Comparison of ENCODE assay signal across 8 cellular contexts in the genomic region with DNA sequence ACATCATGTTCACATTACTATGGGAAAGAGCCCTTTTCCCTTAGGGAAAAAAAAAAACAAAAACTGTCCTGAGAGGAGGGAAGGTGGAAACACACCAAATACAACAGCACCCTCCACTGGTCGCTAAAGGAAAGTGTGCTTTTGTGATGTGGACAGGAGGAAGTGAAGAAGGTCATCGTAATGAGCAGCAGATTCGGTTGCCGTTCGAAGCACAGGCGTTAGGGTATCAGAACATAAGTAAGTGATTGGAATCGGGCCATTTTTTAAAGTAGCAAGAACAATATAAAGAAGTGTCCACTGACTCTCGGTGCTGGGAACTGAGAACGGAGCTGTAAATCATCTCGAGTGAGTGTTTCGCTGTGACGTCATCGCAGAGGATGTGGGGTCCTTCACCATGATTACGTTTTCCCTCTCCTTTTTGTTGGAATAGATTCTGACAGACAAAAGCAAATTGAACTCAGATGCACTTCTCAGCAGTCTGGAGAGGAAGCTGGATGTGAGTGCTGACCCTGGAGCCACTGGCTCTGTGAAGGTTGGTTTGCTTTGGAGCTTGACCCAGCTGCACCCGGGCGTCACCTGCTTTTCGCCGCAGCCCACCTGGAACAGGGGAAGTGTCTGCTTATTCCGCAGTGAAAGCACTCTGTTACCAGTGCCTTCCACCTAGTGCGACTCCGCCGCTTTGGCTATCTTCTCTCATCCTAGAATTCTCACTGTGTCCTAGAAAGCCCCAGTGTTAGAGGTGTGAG.
DNase-seq lines count a peak whose midpoint lies in the region; ATAC-seq, FAIRE-seq and TF ChIP-seq lines count a peak whose summit lies in the region.

No MANE protein-coding gene starts in this region.

- no peak overlapping the region for H3K27ac ChIP-seq in colonic mucosa
- no peak overlapping the region for H3K27ac ChIP-seq in HepG2 (ENCODE audit: extremely low read length, insufficient read depth, low read length)
- peak overlapping the region; percentile 27 to 35 for H3K27ac ChIP-seq in thoracic aorta

- TF ChIP-seq EP300 in HepG2 (IDR thresholded peaks at IDR 0.05; ENCODE audit: low read depth in 2 of 2, low read length in 2 of 2) (no peak), HepG2 (CRISPR knock-in tag; IDR thresholded peaks at IDR 0.05; ENCODE audit: borderline replicate concordance) (no peak)

- intact Hi-C loops in colonic mucosa (cut with DNase I) (loop anchor here (5.0 to 10.0 kb wide), 2 partner anchors 94 to 852 kb away; no protein-coding TSS in a partner anchor), HepG2 (cut with micrococcal nuclease; ENCODE audit: unreplicated experiment) (loop anchor here (2.0 to 10.0 kb wide), 5 partner anchors 73 to 844 kb away; no protein-coding TSS in a partner anchor), posterior vena cava (cut with DNase I) (no loop called here)

- no peaks in the 10 kb centered on the region for H3K27me3 ChIP-seq in colonic mucosa
- no peaks in the 10 kb centered on the region for H3K27me3 ChIP-seq in HepG2 (ENCODE audit: control insufficient read depth in 1 of 2, insufficient read depth in 2 of 2, low read length in 2 of 2)
- no peaks in the 10 kb centered on the region for H3K27me3 ChIP-seq in thoracic aorta (replicated peaks; ENCODE audit: insufficient read depth)

- no peak for TF ChIP-seq POLR2A in HepG2 (IDR thresholded peaks at IDR 0.05; ENCODE audit: insufficient read depth in 1 of 2, low read depth in 2 of 2, low read length in 2 of 2)

- H3K9me3 Mint-ChIP-seq in activated CD4-positive, alpha-beta T cell treated with anti-CD3 and anti-CD28 coated beads, Interleukin-2, amount 10 ng/mL, durations not matched to agents 7 days and 5 days: no peaks in the 10 kb centered on the region

- no peak overlapping the region for H3K27ac Mint-ChIP-seq in activated CD4-positive, alpha-beta T cell treated with anti-CD3 and anti-CD28 coated beads, Interleukin-2, amount 10 ng/mL, durations not matched to agents 7 days and 5 days

- H3K36me3 Mint-ChIP-seq in activated CD4-positive, alpha-beta T cell treated with anti-CD3 and anti-CD28 coated beads, Interleukin-2, amount 10 ng/mL, durations not matched to agents 7 days and 5 days (ENCODE audit: low read depth): no peaks in the 10 kb centered on the region

- peaks cover 6% of the 10 kb centered on the region for H3K4me1 Mint-ChIP-seq in activated CD4-positive, alpha-beta T cell treated with anti-CD3 and anti-CD28 coated beads, Interleukin-2, amount 10 ng/mL, durations not matched to agents 7 days and 5 days

- TF ChIP-seq CTCF in colonic mucosa (IDR thresholded peaks at IDR 0.05) (peak; percentile 49), HepG2 (CRISPR knock-in tag; IDR thresholded peaks at IDR 0.05) (peak; percentile 87), thoracic aorta (IDR thresholded peaks at IDR 0.05) (peak; percentile 78)

- TF ChIP-seq RAD21 in HepG2 (CRISPR knock-in tag; IDR thresholded peaks at IDR 0.05): 0 out of 2 replicates have a peak, but pooled peaks have one; percentile 25

- no peaks in the 10 kb centered on the region for H4K20me1 ChIP-seq in HepG2 (ENCODE audit: insufficient read depth, low read length)

- DNase-seq in activated CD4-positive, alpha-beta T cell treated with anti-CD3 and anti-CD28 coated beads, Interleukin-2, amount 10 ng/mL, durations not matched to agents 7 days and 5 days: peak; percentile 16
- no peak for DNase-seq in activated CD4-positive, alpha-beta T cell treated with anti-CD3 and anti-CD28 coated beads, Interleukin-2, amount 50 U/mL, for 1 hour
- DNase-seq in LHCN-M2 (ENCODE audit: low read depth): peak; percentile 72
- DNase-seq in RPMI8226: peak; percentile 85
- peak; percentile 61 for DNase-seq in colonic mucosa
- DNase-seq in HepG2 (ENCODE audit: low spot score): peak; percentile 72
- DNase-seq in thoracic aorta (ENCODE audit: low spot score): no peak
- DNase-seq in posterior vena cava (ENCODE audit: low spot score): no peak

- WGBS in HepG2 (ENCODE audit: low lambda C conversion rate): 61% methylated on average over 22 of the region's 22 CpGs

- H2AFZ ChIP-seq in HepG2 (ENCODE audit: low read length): no peak overlapping the region

- ATAC-seq in HepG2 (peak; percentile 76), thoracic aorta (ENCODE audit: insufficient number of reproducible peaks, low FRiP score, low read depth) (peak; percentile 67)

- in situ Hi-C loops in HepG2 (cut with HindIII; ENCODE audit: extremely low pct_ligation_motif_present, low pct_unique_long_range_greater_than_20kb): loop anchor here (5.0 kb wide), 1 partner anchor 847 kb away; no protein-coding TSS in a partner anchor

- no peak overlapping the region for H3K4me2 ChIP-seq in HepG2 (ENCODE audit: low read depth, low read length)

- H3K4me1 ChIP-seq in colonic mucosa (peaks cover 10% of the 10 kb centered on the region), HepG2 (ENCODE audit: insufficient read depth, low read length) (peaks cover 19% of the 10 kb centered on the region), thoracic aorta (ENCODE audit: control insufficient read depth in 1 of 2, low read depth in 2 of 2) (peaks cover 0 to 27% of the 10 kb centered on the region in 2 donors)

- peak; percentile 92 for FAIRE-seq in HepG2 (lab: Jason Lieb, UNC)

- POLR2A ChIA-PET in activated CD4-positive, alpha-beta T cell treated with anti-CD3 and anti-CD28 coated beads, Interleukin-2, amount 10 ng/mL, durations not matched to agents 7 days and 5 days (lab: Charles Lee): interaction anchor here (0.7 kb wide), 1 partner anchor 64 kb away, joined by 10 read pairs; no protein-coding TSS in a partner anchor
- POLR2A ChIA-PET in HepG2 (lab: Yijun Ruan, JAX): no interaction called here

- H3K4me3 ChIP-seq in colonic mucosa (no peak overlapping the region), HepG2 (replicated peaks in 1 of 3; ENCODE audit: insufficient read depth in 1 of 3, low read depth in 2 of 3, low read length in 3 of 3) (no peak overlapping the region), thoracic aorta (peak overlapping the region; percentile 71)

- H3K9ac ChIP-seq in colonic mucosa (ENCODE audit: low read depth in 2 of 2, low read length in 2 of 2) (no peak overlapping the region), HepG2 (ENCODE audit: insufficient read depth, low read depth, low read length) (no peak overlapping the region)

- H3K9me3 ChIP-seq in colonic mucosa: no peaks in the 10 kb centered on the region
- H3K9me3 ChIP-seq in HepG2 (ENCODE audit: low read length): no peaks in the 10 kb centered on the region
- no peaks in the 10 kb centered on the region for H3K9me3 ChIP-seq in thoracic aorta

- H3K36me3 ChIP-seq in colonic mucosa: no peaks in the 10 kb centered on the region
- no peaks in the 10 kb centered on the region for H3K36me3 ChIP-seq in HepG2 (replicated peaks in 1 of 2; ENCODE audit: control insufficient read depth in 1 of 2, insufficient read depth in 2 of 2, low read length in 2 of 2)
- no peaks in the 10 kb centered on the region for H3K36me3 ChIP-seq in thoracic aorta

- H3K27me3 Mint-ChIP-seq in activated CD4-positive, alpha-beta T cell treated with anti-CD3 and anti-CD28 coated beads, Interleukin-2, amount 10 ng/mL, durations not matched to agents 7 days and 5 days: peaks cover 11% of the 10 kb centered on the region

- no TSS peak for BruUV-seq in HepG2 (replicated peaks; lab: Mats Ljungman, UMichigan)

- CTCF ChIA-PET in activated CD4-positive, alpha-beta T cell treated with anti-CD3 and anti-CD28 coated beads, Interleukin-2, amount 10 ng/mL, durations not matched to agents 7 days and 5 days (lab: Charles Lee): interaction anchor here (0.6 to 1.2 kb wide), 5 partner anchors 12 to 896 kb away, joined by 3 to 4 read pairs (median 3); no protein-coding TSS in a partner anchor
- CTCF ChIA-PET in HepG2 (lab: Yijun Ruan, JAX; ENCODE audit: low intra/inter-chr PET ratio, low total read pairs): interaction anchor here (1.1 to 1.7 kb wide), 3 partner anchors 95 to 853 kb away, joined by 3 to 9 read pairs (median 5); no protein-coding TSS in a partner anchor

- H3K79me2 ChIP-seq in HepG2 (ENCODE audit: insufficient read depth, low read length): no peaks in the 10 kb centered on the region

- no peak overlapping the region for H3K4me3 Mint-ChIP-seq in activated CD4-positive, alpha-beta T cell treated with anti-CD3 and anti-CD28 coated beads, Interleukin-2, amount 10 ng/mL, durations not matched to agents 7 days and 5 days

TF ChIP-seq in HepG2, 621 proteins besides CTCF, POLR2A, EP300 and RAD21 (continues in another document):
- TF ChIP-seq, protein P1, sequence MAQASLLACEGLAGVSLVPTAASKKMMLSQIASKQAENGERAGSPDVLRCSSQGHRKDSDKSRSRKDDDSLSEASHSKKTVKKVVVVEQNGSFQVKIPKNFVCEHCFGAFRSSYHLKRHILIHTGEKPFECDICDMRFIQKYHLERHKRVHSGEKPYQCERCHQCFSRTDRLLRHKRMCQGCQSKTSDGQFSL (CRISPR knock-in tag; IDR thresholded peaks at IDR 0.05): no peak
- TF ChIP-seq PHF5A (CRISPR knock-in tag; IDR thresholded peaks at IDR 0.05; ENCODE audit: low read depth, unreplicated experiment) (no peak), ZFP36L1 (CRISPR knock-in tag; IDR thresholded peaks at IDR 0.05) (no peak), ZFAT (CRISPR knock-in tag; conservative IDR thresholded peaks at IDR 0.05) (peak; percentile 59; the same call in 1 of the 2 replicates), SNAI1 (CRISPR knock-in tag; IDR thresholded peaks at IDR 0.05; ENCODE audit: borderline replicate concordance) (no peak), ZNF616 (CRISPR knock-in tag; IDR thresholded peaks at IDR 0.05; ENCODE audit: low read depth) (no peak), NR2F2 (IDR thresholded peaks at IDR 0.05; ENCODE audit: borderline replicate concordance, low read depth) (no peak), ZSCAN30 (CRISPR knock-in tag; IDR thresholded peaks at IDR 0.05) (no peak), SUZ12 (IDR thresholded peaks at IDR 0.05; ENCODE audit: low read depth, low read length) (no peak), SCMH1 (CRISPR knock-in tag; IDR thresholded peaks at IDR 0.05; ENCODE audit: borderline replicate concordance) (no peak), MIER3 (CRISPR knock-in tag; IDR thresholded peaks at IDR 0.05; ENCODE audit: borderline replicate concordance) (0 out of 2 replicates have a peak, but pooled peaks have one; percentile 48), ZNF569 (CRISPR knock-in tag; IDR thresholded peaks at IDR 0.05; ENCODE audit: borderline replicate concordance) (no peak), HNRNPK (IDR thresholded peaks at IDR 0.05; ENCODE audit: low read depth, low read length, poor library complexity, severe bottlenecking) (no peak)

Comparison
In these comparisons a context has a peak if more than half of its experiments do, and no peak if none do; other contexts are left out.
1. DNase-seq: peak in activated CD4-positive, alpha-beta T cell treated with anti-CD3 and anti-CD28 coated beads, Interleukin-2, amount 10 ng/mL, durations not matched to agents 7 days and 5 days (single experiment), LHCN-M2 (single experiment), RPMI8226 (single experiment), colonic mucosa (single experiment) and HepG2 (single experiment); none in activated CD4-positive, alpha-beta T cell treated with anti-CD3 and anti-CD28 coated beads, Interleukin-2, amount 50 U/mL, for 1 hour (single experiment), thoracic aorta (single experiment) and posterior vena cava (single experiment).
2. H3K27ac ChIP-seq: peak in thoracic aorta (2 of 2); none in colonic mucosa (single experiment) and HepG2 (single experiment).
3. intact Hi-C loops: an anchor here in colonic mucosa (5.0 to 10.0 kb wide) and HepG2 (2.0 to 10.0 kb wide); none called in posterior vena cava.
4. Peak in every context shown above with its lines, with median percentiles within 50 percentile points of each other: CTCF ChIP-seq.